Comparison of ENCODE assay signal across 17 cellular contexts in genomic region chr18:7438631-7439030, GRCh38.
DNase-seq lines count a peak whose midpoint lies in the region; FAIRE-seq and TF ChIP-seq lines count a peak whose summit lies in the region.
"Had no signal": no experiment of that assay in that cellular context is flagged by ENCODE, and none has a peak within 500 bp of the region (broad histone marks: within the 10 kb centered on the region; RNA-seq: fewer than 3 reads in every experiment).

No MANE protein-coding gene starts in this region.

- no peaks in the 10 kb centered on the region for H3K36me3 ChIP-seq in effector memory CD4-positive, alpha-beta T cell (ENCODE audit: control insufficient read depth, insufficient read depth, low read length)
- H3K36me3 ChIP-seq: BLaER1 had no signal

- H3K4me3 Mint-ChIP-seq in mesothelial cell of epicardium, result no peak overlapping the region
- H3K4me3 Mint-ChIP-seq: CD14-positive monocyte; CD4-positive, alpha-beta memory T cell; H9 had no signal

- H3K36me3 Mint-ChIP-seq in mesothelial cell of epicardium, result no peaks in the 10 kb centered on the region
- H3K36me3 Mint-ChIP-seq: CD14-positive monocyte; CD4-positive, alpha-beta memory T cell had no signal

- H3K4me1 ChIP-seq in effector memory CD4-positive, alpha-beta T cell (ENCODE audit: control insufficient read depth, insufficient read depth, low read length, poor library complexity, severe bottlenecking), result no peaks in the 10 kb centered on the region

- FAIRE-seq in urothelium cell line (lab: Jason Lieb, UNC), result peak; percentile 20
- FAIRE-seq: H1, HepG2 had no signal

- DNase-seq in NCI-H82 (lab: John Stamatoyannopoulos, UW) (peak; percentile 20), SK-N-DZ (ENCODE audit: low spot score) (peak; percentile 91), mesothelial cell of epicardium (ENCODE audit: low spot score in 2 of 2, unreplicated experiment in 2 of 2) (no peak), urothelium cell line (ENCODE audit: low spot score) (no peak), HT-29 (ENCODE audit: low spot score) (no peak), midbrain (lab: John Stamatoyannopoulos, UW) (no peak)
- no peak for DNase-seq in effector memory CD4-positive, alpha-beta T cell
- DNase-seq: 8988T; CD4-positive, alpha-beta memory T cell; DMS153; DMS79; GF-D8; H9 had no signal

- no peak for TF ChIP-seq CTCF in mesothelial cell of epicardium (IDR thresholded peaks at IDR 0.05; ENCODE audit: unreplicated experiment)

- H3K4me1 Mint-ChIP-seq in mesothelial cell of epicardium, result peaks cover 52% of the 10 kb centered on the region
- H3K4me1 Mint-ChIP-seq: CD14-positive monocyte; CD4-positive, alpha-beta memory T cell; H9 had no signal

- H3K4me3 ChIP-seq in effector memory CD4-positive, alpha-beta T cell (ENCODE audit: insufficient read depth, low read depth, low read length, poor library complexity, severe bottlenecking), result no peak overlapping the region
- H3K4me3 ChIP-seq: BLaER1 had no signal

- no peaks in the 10 kb centered on the region for H3K27me3 Mint-ChIP-seq in mesothelial cell of epicardium (ENCODE audit: low read depth)

- no peaks in the 10 kb centered on the region for H3K9me3 ChIP-seq in effector memory CD4-positive, alpha-beta T cell (ENCODE audit: control insufficient read depth, low read length)
- H3K9me3 ChIP-seq: BLaER1 had no signal

- H3K27ac ChIP-seq in effector memory CD4-positive, alpha-beta T cell (ENCODE audit: insufficient read depth, low read length, poor library complexity, severe bottlenecking), result no peak overlapping the region
- H3K27ac ChIP-seq: BLaER1 had no signal

- no peaks in the 10 kb centered on the region for H3K9me3 Mint-ChIP-seq in mesothelial cell of epicardium
- H3K9me3 Mint-ChIP-seq: CD14-positive monocyte, H9 had no signal

- peak overlapping the region; percentile 57 for H3K27ac Mint-ChIP-seq in mesothelial cell of epicardium
- H3K27ac Mint-ChIP-seq: CD14-positive monocyte; CD4-positive, alpha-beta memory T cell; H9 had no signal

- no peaks in the 10 kb centered on the region for H3K27me3 ChIP-seq in effector memory CD4-positive, alpha-beta T cell (replicated peaks; ENCODE audit: control insufficient read depth, insufficient read depth, low read length, poor library complexity, severe bottlenecking)
- H3K27me3 ChIP-seq: BLaER1 had no signal

Comparison
In these comparisons a context has a peak if more than half of its experiments do, and no peak if none do; other contexts are left out.
1. DNase-seq: peak in NCI-H82 (single experiment) and SK-N-DZ (single experiment); none in mesothelial cell of epicardium (0 of 2), urothelium cell line (single experiment), HT-29 (single experiment), effector memory CD4-positive, alpha-beta T cell (0 of 3) and midbrain (single experiment).